In genomic region chrX:71067727-71068051, GRCh38 we compare ENCODE assay signal across 9 cellular contexts. TPM values are rescaled to one million over a fixed set of nuclear protein-coding genes. Genes with fewer than 3 reads are reported as not detected.
A peak's percentile ranks its signal among the peaks of the same experiment; 100 is the strongest.
DNase-seq lines count a peak whose midpoint lies in the region; ATAC-seq and TF ChIP-seq lines count a peak whose summit lies in the region.
"Had no signal": no experiment of that assay in that cellular context is flagged by ENCODE, and none has a peak within 500 bp of the region (broad histone marks: within the 10 kb centered on the region; RNA-seq: fewer than 3 reads in every experiment).

No MANE protein-coding gene starts in this region.

- ATAC-seq in foreskin keratinocyte = peak; percentile 19

- H2AFZ ChIP-seq in SU-DHL-6 (ENCODE audit: low read depth, low read length, severe bottlenecking) = peak overlapping the region; percentile 45

- H3F3A ChIP-seq in SU-DHL-6 (ENCODE audit: insufficient read depth) = peaks cover 7% of the 10 kb centered on the region; the same call in 1 of the 2 replicates

- H3K27me3 ChIP-seq in SU-DHL-6 (ENCODE audit: low read length) = no peaks in the 10 kb centered on the region
- H3K27me3 ChIP-seq in foreskin keratinocyte = no peaks in the 10 kb centered on the region

- H3K4me3 ChIP-seq in SU-DHL-6 (ENCODE audit: insufficient read depth, low read length, poor library complexity, severe bottlenecking) = peak overlapping the region; percentile 92

- peak; percentile 0 for DNase-seq in activated effector memory CD4-positive, alpha-beta T cell treated with Interleukin-2 at 50 U/mL for 16 hours
- DNase-seq in activated effector memory CD4-positive, alpha-beta T cell treated with anti-CD3 and anti-CD28 coated beads, Interleukin-2, amount 50 U/mL, for 16 hours = no peak
- DNase-seq in foreskin keratinocyte (no peak), putamen (ENCODE audit: low spot score) (peak; percentile 15), NCI-H2107 (lab: John Stamatoyannopoulos, UW) (no peak), NCI-H2196 (lab: John Stamatoyannopoulos, UW; ENCODE audit: unreplicated experiment) (no peak), SIG-M5 treated with dmso at 0.1 percent for 504 hours (lab: John Stamatoyannopoulos, UW; ENCODE audit: unreplicated experiment) (no peak)

- H3K4me1 ChIP-seq in foreskin keratinocyte = no peaks in the 10 kb centered on the region

- no peaks in the 10 kb centered on the region for H3K9me3 ChIP-seq in SU-DHL-6 (ENCODE audit: insufficient read depth, low read length)

- H3K36me3 ChIP-seq in SU-DHL-6 (ENCODE audit: low read length) = no peaks in the 10 kb centered on the region

- peaks cover 30% of the 10 kb centered on the region for H3K79me2 ChIP-seq in SU-DHL-6 (ENCODE audit: insufficient read depth, low read length)

- H3K9me2 ChIP-seq in SU-DHL-6 (replicated peaks; ENCODE audit: insufficient read depth, low read length) = no peaks in the 10 kb centered on the region

- TF ChIP-seq CTCF in SU-DHL-6 (IDR thresholded peaks at IDR 0.05; ENCODE audit: insufficient read depth, low read length, poor library complexity, severe bottlenecking) (no peak), foreskin keratinocyte (conservative IDR thresholded peaks at IDR 0.05) (no peak)

- H4K20me1 ChIP-seq in SU-DHL-6 (ENCODE audit: low read depth, low read length) = no peaks in the 10 kb centered on the region

- H3K9ac ChIP-seq in SU-DHL-6 (ENCODE audit: low read length) = peak overlapping the region; percentile 91

- peak overlapping the region; percentile 78 for H3K4me2 ChIP-seq in SU-DHL-6 (ENCODE audit: low read depth, low read length, poor library complexity, severe bottlenecking)

- H3K27ac ChIP-seq in SU-DHL-6 (ENCODE audit: low read depth, low read length) = peak overlapping the region; percentile 74
- peak overlapping the region; percentile 58 for H3K27ac ChIP-seq in foreskin keratinocyte

RNA-seq across cellular contexts. Expression of gene SNX12, which starts 0.4 kb away (rescaled TPM):
- 58.6 and 60.4 TPM in 2 replicates for total RNA-seq in foreskin keratinocyte
- polyA plus RNA-seq in foreskin keratinocyte = 41.7 and 44.8 TPM in 2 replicates

RNA-seq across cellular contexts. Expression of gene FOXO4, which starts 28.0 kb away (rescaled TPM):
- 2.3 and 2.7 TPM in 2 replicates for total RNA-seq in foreskin keratinocyte
- 1.6 and 1.9 TPM in 2 replicates for polyA plus RNA-seq in foreskin keratinocyte

RNA-seq across cellular contexts. Expression of gene CXorf65, which starts 38.9 kb away (rescaled TPM):
- total RNA-seq in foreskin keratinocyte = not detected in 2 replicates
- polyA plus RNA-seq in foreskin keratinocyte = not detected in 2 replicates
- total RNA-seq: dermis microvascular lymphatic vessel endothelial cell had no signal

RNA-seq across cellular contexts. Expression of gene IL2RG, which starts 43.7 kb away (rescaled TPM):
- total RNA-seq in foreskin keratinocyte = 0.11 and 0.27 TPM in 2 replicates
- 0.16 and 0.17 TPM in 2 replicates for polyA plus RNA-seq in foreskin keratinocyte

RNA-seq across cellular contexts. Expression of gene MED12, which starts 50.7 kb away (rescaled TPM):
- total RNA-seq in foreskin keratinocyte = 12.8 and 14.9 TPM in 2 replicates
- polyA plus RNA-seq in foreskin keratinocyte = 4.6 and 5.1 TPM in 2 replicates

Comparison
In these comparisons a context has a peak if more than half of its experiments do, and no peak if none do; other contexts are left out.
1. DNase-seq: peak in activated effector memory CD4-positive, alpha-beta T cell treated with Interleukin-2 at 50 U/mL for 16 hours (single experiment) and putamen (single experiment); none in activated effector memory CD4-positive, alpha-beta T cell treated with anti-CD3 and anti-CD28 coated beads, Interleukin-2, amount 50 U/mL, for 16 hours (single experiment), foreskin keratinocyte (0 of 2), NCI-H2107 (single experiment), NCI-H2196 (single experiment) and SIG-M5 treated with dmso at 0.1 percent for 504 hours (single experiment).